9 cellular contexts compared by ENCODE assay signal in the genomic region with DNA sequence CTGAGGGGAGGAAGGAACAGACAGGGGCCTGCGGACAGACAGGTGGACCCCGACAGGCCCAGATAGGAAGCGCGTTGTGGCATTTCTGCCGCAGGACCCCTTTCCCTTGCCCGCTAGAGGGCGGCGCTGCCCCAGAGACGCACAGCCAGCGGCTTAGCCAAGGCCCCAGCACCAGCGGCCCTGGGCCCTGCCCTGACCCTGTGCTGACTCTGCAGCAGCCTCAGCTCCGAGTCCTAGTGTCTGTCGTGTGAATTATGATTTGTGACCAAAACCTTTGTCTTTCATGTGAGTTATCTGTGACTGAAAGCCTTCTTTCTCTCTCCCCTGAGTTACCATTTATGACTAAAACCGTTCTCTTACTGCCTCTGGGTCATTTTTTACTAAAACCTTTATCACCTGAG. TPM values are rescaled to one million over a fixed set of nuclear protein-coding genes. Genes with fewer than 3 reads are reported as not detected.
DNase-seq lines count a peak whose midpoint lies in the region; ATAC-seq and TF ChIP-seq lines count a peak whose summit lies in the region.
"Had no signal": no experiment of that assay in that cellular context is flagged by ENCODE, and none has a peak within 500 bp of the region (broad histone marks: within the 10 kb centered on the region; RNA-seq: fewer than 3 reads in every experiment).

No MANE protein-coding gene starts in this region.

- ATAC-seq in HG03159 (IDR thresholded peaks at IDR 0.05; ENCODE audit: unreplicated experiment): peak; percentile 69
- ATAC-seq in lower lobe of right lung: peak; percentile 89 to 91

- peaks cover 10% of the 10 kb centered on the region for H3K4me1 Mint-ChIP-seq in activated CD4-positive, alpha-beta T cell treated with anti-CD3 and anti-CD28 coated beads, Interleukin-2, amount 10 ng/mL, durations not matched to agents 24 days and 14 days

- H3K9me3 ChIP-seq in colonic mucosa (no peaks in the 10 kb centered on the region), lower lobe of right lung (no peaks in the 10 kb centered on the region)

- no peaks in the 10 kb centered on the region for H3K36me3 ChIP-seq in colonic mucosa
- no peaks in the 10 kb centered on the region for H3K36me3 ChIP-seq in lower lobe of right lung

- no peak overlapping the region for H3K9ac ChIP-seq in colonic mucosa (ENCODE audit: low read depth in 2 of 2, low read length in 2 of 2)

- H3K36me3 Mint-ChIP-seq in activated CD4-positive, alpha-beta T cell treated with anti-CD3 and anti-CD28 coated beads, Interleukin-2, amount 10 ng/mL, durations not matched to agents 24 days and 14 days (ENCODE audit: low read depth): peaks cover 4% of the 10 kb centered on the region

- H3K4me1 ChIP-seq in colonic mucosa: no peaks in the 10 kb centered on the region
- peaks cover 8% of the 10 kb centered on the region for H3K4me1 ChIP-seq in lower lobe of right lung

- no peak overlapping the region for H3K27ac Mint-ChIP-seq in activated CD4-positive, alpha-beta T cell treated with anti-CD3 and anti-CD28 coated beads, Interleukin-2, amount 10 ng/mL, durations not matched to agents 24 days and 14 days

- no peaks in the 10 kb centered on the region for H3K9me3 Mint-ChIP-seq in activated CD4-positive, alpha-beta T cell treated with anti-CD3 and anti-CD28 coated beads, Interleukin-2, amount 10 ng/mL, durations not matched to agents 24 days and 14 days
- H3K9me3 Mint-ChIP-seq: stimulated activated naive CD8-positive, alpha-beta T cell treated with anti-CD3 and anti-CD28 coated beads, Interleukin-15, Interleukin-2, amounts not matched to agents 100 ng/mL and 50 ng/mL, for 24 hours had no signal

- H3K4me3 Mint-ChIP-seq in activated CD4-positive, alpha-beta T cell treated with anti-CD3 and anti-CD28 coated beads, Interleukin-2, amount 10 ng/mL, durations not matched to agents 24 days and 14 days: no peak overlapping the region
- H3K4me3 Mint-ChIP-seq: stimulated activated naive CD8-positive, alpha-beta T cell treated with anti-CD3 and anti-CD28 coated beads, Interleukin-15, Interleukin-2, amounts not matched to agents 100 ng/mL and 50 ng/mL, for 24 hours had no signal

- H3K27me3 ChIP-seq in colonic mucosa (peaks cover 12% of the 10 kb centered on the region), lower lobe of right lung (ENCODE audit: low read depth) (peaks cover 28% of the 10 kb centered on the region)

- H3K27me3 Mint-ChIP-seq in activated CD4-positive, alpha-beta T cell treated with anti-CD3 and anti-CD28 coated beads, Interleukin-2, amount 10 ng/mL, durations not matched to agents 24 days and 14 days: peaks cover 26% of the 10 kb centered on the region

- intact Hi-C loops in activated CD4-positive, alpha-beta T cell treated with anti-CD3 and anti-CD28 coated beads, Interleukin-2, amount 10 ng/mL, durations not matched to agents 24 days and 14 days (cut with micrococcal nuclease): loop anchor here (1.0 kb wide), 2 partner anchors 88 to 217 kb away; no protein-coding TSS in a partner anchor
- intact Hi-C loops in colonic mucosa (cut with DNase I): loop anchor here (2.0 to 5.0 kb wide), 3 partner anchors 89 to 243 kb away; no protein-coding TSS in a partner anchor
- intact Hi-C loops in lower lobe of right lung (cut with DNase I): no loop called here

- peak; percentile 3 for DNase-seq in NK-92 treated with Interleukin-12 subunit alpha and Interleukin-12 subunit beta, amount 100 ng/mL, for 24 hours (lab: John Stamatoyannopoulos, UW)
- DNase-seq in NK-92 (lab: John Stamatoyannopoulos, UW; ENCODE audit: unreplicated experiment) (no peak), NCI-H510A treated with DMSO at 0.1 percent for 48 hours (lab: John Stamatoyannopoulos, UW) (peak; percentile 95), colonic mucosa (peak; percentile 77), lower lobe of right lung (peak; percentile 85)
- peak; percentile 93 for DNase-seq in activated CD4-positive, alpha-beta T cell treated with anti-CD3 and anti-CD28 coated beads, Interleukin-2, amount 10 ng/mL, durations not matched to agents 24 days and 14 days
- peak; percentile 39 for DNase-seq in stimulated activated CD8-positive, alpha-beta memory T cell treated with anti-CD3 and anti-CD28 coated beads, Interleukin-15, amount 100 ng/mL, for 24 hours (ENCODE audit: low read depth)

- TF ChIP-seq CTCF in colonic mucosa (IDR thresholded peaks at IDR 0.05) (peak; percentile 90), lower lobe of right lung (IDR thresholded peaks at IDR 0.05) (peak; percentile 90)

- H3K4me3 ChIP-seq in colonic mucosa: no peak overlapping the region
- H3K4me3 ChIP-seq in lower lobe of right lung: no peak overlapping the region

- H3K27ac ChIP-seq in colonic mucosa (no peak overlapping the region), lower lobe of right lung (no peak overlapping the region)

RNA-seq across cellular contexts. Expression of a gene that starts 30.8 kb away (rescaled TPM):
- 47.5 and 52.6 TPM in 2 replicates for total RNA-seq in activated CD4-positive, alpha-beta T cell treated with anti-CD3 and anti-CD28 coated beads, Interleukin-2, amount 10 ng/mL, durations not matched to agents 24 days and 14 days
- total RNA-seq in colonic mucosa (10 to 100 TPM in 1 of 2 donors, 1 to 10 TPM in 1; 5.8 to 18.1 TPM), lower lobe of right lung (1.0 TPM)

RNA-seq across cellular contexts. Expression of a gene that starts 30.9 kb away (rescaled TPM):
- total RNA-seq in activated CD4-positive, alpha-beta T cell treated with anti-CD3 and anti-CD28 coated beads, Interleukin-2, amount 10 ng/mL, durations not matched to agents 24 days and 14 days: 80.6 and 82.0 TPM in 2 replicates
- 10 to 100 TPM; 22.3 to 41.8 TPM for total RNA-seq in colonic mucosa
- 37.7 TPM for total RNA-seq in lower lobe of right lung
